In genomic region chr17:4806770-4807533, GRCh38 we compare ENCODE assay signal across 1 cellular context.
TF ChIP-seq lines count a peak whose summit lies in the region.

PLD2 (plus strand) TSS chr17:4807152; CDS start chr17:4807773, 621 bp downstream.

TF ChIP-seq in HepG2, 621 proteins besides CTCF, POLR2A, EP300 and RAD21 (continued from another document):
- TF ChIP-seq, protein P1, sequence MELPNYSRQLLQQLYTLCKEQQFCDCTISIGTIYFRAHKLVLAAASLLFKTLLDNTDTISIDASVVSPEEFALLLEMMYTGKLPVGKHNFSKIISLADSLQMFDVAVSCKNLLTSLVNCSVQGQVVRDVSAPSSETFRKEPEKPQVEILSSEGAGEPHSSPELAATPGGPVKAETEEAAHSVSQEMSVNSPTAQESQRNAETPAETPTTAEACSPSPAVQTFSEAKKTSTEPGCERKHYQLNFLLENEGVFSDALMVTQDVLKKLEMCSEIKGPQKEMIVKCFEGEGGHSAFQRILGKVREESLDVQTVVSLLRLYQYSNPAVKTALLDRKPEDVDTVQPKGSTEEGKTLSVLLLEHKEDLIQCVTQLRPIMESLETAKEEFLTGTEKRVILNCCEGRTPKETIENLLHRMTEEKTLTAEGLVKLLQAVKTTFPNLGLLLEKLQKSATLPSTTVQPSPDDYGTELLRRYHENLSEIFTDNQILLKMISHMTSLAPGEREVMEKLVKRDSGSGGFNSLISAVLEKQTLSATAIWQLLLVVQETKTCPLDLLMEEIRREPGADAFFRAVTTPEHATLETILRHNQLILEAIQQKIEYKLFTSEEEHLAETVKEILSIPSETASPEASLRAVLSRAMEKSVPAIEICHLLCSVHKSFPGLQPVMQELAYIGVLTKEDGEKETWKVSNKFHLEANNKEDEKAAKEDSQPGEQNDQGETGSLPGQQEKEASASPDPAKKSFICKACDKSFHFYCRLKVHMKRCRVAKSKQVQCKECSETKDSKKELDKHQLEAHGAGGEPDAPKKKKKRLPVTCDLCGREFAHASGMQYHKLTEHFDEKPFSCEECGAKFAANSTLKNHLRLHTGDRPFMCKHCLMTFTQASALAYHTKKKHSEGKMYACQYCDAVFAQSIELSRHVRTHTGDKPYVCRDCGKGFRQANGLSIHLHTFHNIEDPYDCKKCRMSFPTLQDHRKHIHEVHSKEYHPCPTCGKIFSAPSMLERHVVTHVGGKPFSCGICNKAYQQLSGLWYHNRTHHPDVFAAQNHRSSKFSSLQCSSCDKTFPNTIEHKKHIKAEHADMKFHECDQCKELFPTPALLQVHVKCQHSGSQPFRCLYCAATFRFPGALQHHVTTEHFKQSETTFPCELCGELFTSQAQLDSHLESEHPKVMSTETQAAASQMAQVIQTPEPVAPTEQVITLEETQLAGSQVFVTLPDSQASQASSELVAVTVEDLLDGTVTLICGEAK (IDR thresholded peaks at IDR 0.05) = no peak
- TF ChIP-seq, protein P1 (CRISPR knock-in tag; IDR thresholded peaks at IDR 0.05) = no peak
- TF ChIP-seq FOXC1 (CRISPR knock-in tag; IDR thresholded peaks at IDR 0.05; ENCODE audit: borderline replicate concordance) (no peak), RFX1 (IDR thresholded peaks at IDR 0.05) (no peak), ZFX (CRISPR knock-in tag; IDR thresholded peaks at IDR 0.05; ENCODE audit: low read depth) (peak; percentile 54; the same call in 1 of the 2 replicates), KDM5B (CRISPR knock-in tag; IDR thresholded peaks at IDR 0.05; ENCODE audit: borderline replicate concordance) (peak; percentile 13; the same call in 1 of the 2 replicates), RBAK (CRISPR knock-in tag; IDR thresholded peaks at IDR 0.05) (no peak), GABPB1 (CRISPR knock-in tag; IDR thresholded peaks at IDR 0.05) (peak; percentile 40; the same call in 1 of the 2 replicates), HOXA3 (CRISPR knock-in tag; IDR thresholded peaks at IDR 0.05) (peak; percentile 44), ZNF558 (CRISPR knock-in tag; IDR thresholded peaks at IDR 0.05; ENCODE audit: borderline replicate concordance) (peak; percentile 19; the same call in 1 of the 2 replicates), CREB1 (IDR thresholded peaks at IDR 0.05) (no peak), CREB1 (CRISPR knock-in tag; IDR thresholded peaks at IDR 0.05) (no peak), RNF2 (conservative IDR thresholded peaks at IDR 0.05; ENCODE audit: low read depth) (no peak), NONO (IDR thresholded peaks at IDR 0.05) (no peak), NONO (CRISPR knock-in tag; conservative IDR thresholded peaks at IDR 0.05) (peak; percentile 50; the same call in 1 of the 2 replicates), ZNF160 (CRISPR knock-in tag; IDR thresholded peaks at IDR 0.05) (no peak), LCORL (IDR thresholded peaks at IDR 0.05) (no peak), LCORL (CRISPR knock-in tag; IDR thresholded peaks at IDR 0.05) (no peak), NFKB2 (CRISPR knock-in tag; IDR thresholded peaks at IDR 0.05; ENCODE audit: borderline replicate concordance) (peak; percentile 45; the same call in 1 of the 2 replicates), TSC22D2 (CRISPR knock-in tag; IDR thresholded peaks at IDR 0.05; ENCODE audit: borderline replicate concordance) (0 out of 2 replicates have a peak, but pooled peaks have one; percentile 72), ZNF687 (CRISPR knock-in tag; IDR thresholded peaks at IDR 0.05) (peak; percentile 51; the same call in 1 of the 2 replicates), ZNF121 (CRISPR knock-in tag; IDR thresholded peaks at IDR 0.05) (no peak), ISX (CRISPR knock-in tag; conservative IDR thresholded peaks at IDR 0.05) (no peak), IRF9 (CRISPR knock-in tag; IDR thresholded peaks at IDR 0.05; ENCODE audit: borderline replicate concordance) (no peak), ZEB1 (IDR thresholded peaks at IDR 0.05; ENCODE audit: insufficient replicate concordance, low read depth) (no peak), ZNF777 (CRISPR knock-in tag; IDR thresholded peaks at IDR 0.05) (peak; percentile 89), ZNF460 (CRISPR knock-in tag; IDR thresholded peaks at IDR 0.05; ENCODE audit: borderline replicate concordance) (no peak)
- TF ChIP-seq, protein P2, sequence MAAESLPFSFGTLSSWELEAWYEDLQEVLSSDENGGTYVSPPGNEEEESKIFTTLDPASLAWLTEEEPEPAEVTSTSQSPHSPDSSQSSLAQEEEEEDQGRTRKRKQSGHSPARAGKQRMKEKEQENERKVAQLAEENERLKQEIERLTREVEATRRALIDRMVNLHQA (CRISPR knock-in tag; IDR thresholded peaks at IDR 0.05) = no peak
- TF ChIP-seq, protein P3, sequence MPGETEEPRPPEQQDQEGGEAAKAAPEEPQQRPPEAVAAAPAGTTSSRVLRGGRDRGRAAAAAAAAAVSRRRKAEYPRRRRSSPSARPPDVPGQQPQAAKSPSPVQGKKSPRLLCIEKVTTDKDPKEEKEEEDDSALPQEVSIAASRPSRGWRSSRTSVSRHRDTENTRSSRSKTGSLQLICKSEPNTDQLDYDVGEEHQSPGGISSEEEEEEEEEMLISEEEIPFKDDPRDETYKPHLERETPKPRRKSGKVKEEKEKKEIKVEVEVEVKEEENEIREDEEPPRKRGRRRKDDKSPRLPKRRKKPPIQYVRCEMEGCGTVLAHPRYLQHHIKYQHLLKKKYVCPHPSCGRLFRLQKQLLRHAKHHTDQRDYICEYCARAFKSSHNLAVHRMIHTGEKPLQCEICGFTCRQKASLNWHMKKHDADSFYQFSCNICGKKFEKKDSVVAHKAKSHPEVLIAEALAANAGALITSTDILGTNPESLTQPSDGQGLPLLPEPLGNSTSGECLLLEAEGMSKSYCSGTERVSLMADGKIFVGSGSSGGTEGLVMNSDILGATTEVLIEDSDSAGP (CRISPR knock-in tag; IDR thresholded peaks at IDR 0.05; ENCODE audit: borderline replicate concordance) = peak; percentile 14; the same call in 1 of the 2 replicates
